ENCODE assay signal across 15 cellular contexts in the genomic region with DNA sequence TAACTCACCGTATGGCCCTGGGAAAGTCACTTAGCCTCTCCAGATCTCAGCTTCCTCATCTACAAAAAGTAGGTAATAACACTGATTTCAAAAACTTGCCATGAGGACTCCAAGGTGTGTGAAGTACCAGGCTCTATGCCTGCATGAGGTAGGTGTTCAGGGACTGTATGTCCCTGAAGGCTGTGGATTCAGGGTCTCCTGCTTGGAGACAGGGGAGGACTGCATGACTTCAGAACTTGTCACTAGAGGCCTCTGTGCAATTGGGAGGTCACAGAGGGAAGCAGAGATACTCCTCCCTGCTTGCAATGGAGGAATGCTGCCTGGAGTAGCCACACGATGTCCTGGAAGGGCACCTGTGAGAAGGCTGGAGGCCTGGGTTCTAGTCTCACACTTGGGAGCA. TPM values are rescaled to one million over a fixed set of nuclear protein-coding genes. Genes with fewer than 3 reads are reported as not detected.
A peak's percentile ranks its signal among the peaks of the same experiment; 100 is the strongest.
DNase-seq lines count a peak whose midpoint lies in the region; ATAC-seq and TF ChIP-seq lines count a peak whose summit lies in the region.
"Had no signal": no experiment of that assay in that cellular context is flagged by ENCODE, and none has a peak within 500 bp of the region (broad histone marks: within the 10 kb centered on the region; RNA-seq: fewer than 3 reads in every experiment).

No MANE protein-coding gene starts in this region.

- H2AFZ ChIP-seq in Karpas-422 (ENCODE audit: low read length): no peak overlapping the region

- no peak for ATAC-seq in GM18517 (IDR thresholded peaks at IDR 0.05; ENCODE audit: unreplicated experiment)

- H3K27ac ChIP-seq in ascending aorta (peak overlapping the region; percentile 98 to 99), layer of hippocampus (ENCODE audit: low read depth, low read length) (peak overlapping the region; percentile 88), skeletal muscle tissue (ENCODE audit: low read depth, low read length) (peak overlapping the region; percentile 82), Karpas-422 (ENCODE audit: low read length) (no peak overlapping the region)

- peaks cover 3 to 20% of the 10 kb centered on the region in 2 donors for H3K36me3 ChIP-seq in ascending aorta
- peaks cover 0 to 14% (median 5%) of the 10 kb centered on the region in 3 donors for H3K36me3 ChIP-seq in skeletal muscle tissue (ENCODE audit: control insufficient read depth in 3 of 3, insufficient read depth in 3 of 3, low read length in 3 of 3)
- no peaks in the 10 kb centered on the region for H3K36me3 ChIP-seq in Karpas-422 (ENCODE audit: insufficient read depth, low read length)

- H3K4me2 ChIP-seq in Karpas-422 (ENCODE audit: low read depth, low read length, poor library complexity, severe bottlenecking): no peak overlapping the region

- no peaks in the 10 kb centered on the region for H3K27me3 ChIP-seq in ascending aorta
- H3K27me3 ChIP-seq in layer of hippocampus (ENCODE audit: control insufficient read depth, insufficient read depth, low read length): no peaks in the 10 kb centered on the region
- peaks cover 0 to 4% (median 0%) of the 10 kb centered on the region in 3 donors for H3K27me3 ChIP-seq in skeletal muscle tissue (ENCODE audit: control insufficient read depth in 3 of 3, insufficient read depth in 3 of 3, low read length in 3 of 3)
- no peaks in the 10 kb centered on the region for H3K27me3 ChIP-seq in Karpas-422 (ENCODE audit: low read length)

- no peak for DNase-seq in AG10803 (ENCODE audit: low read depth)
- DNase-seq in ascending aorta (ENCODE audit: low spot score in 2 of 2): no peak
- no peak for DNase-seq in Karpas-422
- DNase-seq in posterior vena cava (ENCODE audit: low spot score): no peak
- no peak for DNase-seq in Ammon's horn (ENCODE audit: low spot score)
- DNase-seq: activated naive CD4-positive, alpha-beta T cell treated with anti-CD3 and anti-CD28 coated beads for 36 hours; CD8-positive, alpha-beta memory T cell; effector memory CD4-positive, alpha-beta T cell; NCI-H1436 treated with DMSO at 0.1 percent for 48 hours; stimulated activated CD4-positive, alpha-beta T cell treated with anti-CD3 and anti-CD28 coated beads, Interleukin-2, amount 100 ng/mL, for 48 hours had no signal

- H3K9me2 ChIP-seq in Karpas-422 (replicated peaks; ENCODE audit: insufficient read depth, low read length): no peaks in the 10 kb centered on the region

- TF ChIP-seq CTCF in AG10803 (conservative IDR thresholded peaks at IDR 0.05; ENCODE audit: low read length) (no peak), ascending aorta (IDR thresholded peaks at IDR 0.05) (no peak)

- no peaks in the 10 kb centered on the region for H3K9me3 ChIP-seq in ascending aorta
- no peaks in the 10 kb centered on the region for H3K9me3 ChIP-seq in skeletal muscle tissue (ENCODE audit: control insufficient read depth in 3 of 3, low read length in 3 of 3)
- no peaks in the 10 kb centered on the region for H3K9me3 ChIP-seq in Karpas-422 (ENCODE audit: low read length)

- H3K4me3 ChIP-seq in AG10803 (ENCODE audit: low read length): peak overlapping the region; percentile 99
- peak overlapping the region; percentile 57 to 90 for H3K4me3 ChIP-seq in ascending aorta
- H3K4me3 ChIP-seq in skeletal muscle tissue (ENCODE audit: low read length in 3 of 3): peak overlapping the region; percentile 59 to 77 (median 76)
- H3K4me3 ChIP-seq in Karpas-422 (ENCODE audit: low read length): no peak overlapping the region

- H4K20me1 ChIP-seq in Karpas-422 (ENCODE audit: insufficient read depth, low read depth, low read length): peaks cover 9% of the 10 kb centered on the region; the same call in 1 of the 2 replicates

- peak overlapping the region; percentile 36 to 85 (median 57) for H3K9ac ChIP-seq in skeletal muscle tissue (ENCODE audit: low read depth in 1 of 3, low read length in 3 of 3)
- no peak overlapping the region for H3K9ac ChIP-seq in Karpas-422 (ENCODE audit: low read length)

- intact Hi-C loops in ascending aorta (cut with DNase I) (loop anchor here (10.0 kb wide), 1 partner anchor 631 kb away; no protein-coding TSS in a partner anchor), posterior vena cava (cut with DNase I) (no loop called here)

- H3K4me1 ChIP-seq in ascending aorta (peaks cover 41 to 60% of the 10 kb centered on the region in 2 donors), skeletal muscle tissue (ENCODE audit: control insufficient read depth in 3 of 3, insufficient read depth in 3 of 3, low read length in 3 of 3) (peaks cover 12 to 27% (median 20%) of the 10 kb centered on the region in 3 donors), Karpas-422 (ENCODE audit: low read length) (peaks cover 11% of the 10 kb centered on the region)

- H3K79me2 ChIP-seq in Karpas-422 (ENCODE audit: low read length): no peaks in the 10 kb centered on the region

RNA-seq across cellular contexts. Expression of a gene that starts 2.2 kb away (rescaled TPM):
- 341 TPM for total RNA-seq in ascending aorta
- total RNA-seq in skeletal muscle tissue: 86.6 TPM
- total RNA-seq in Karpas-422 (2014; rRNA removed; shearing (Covaris generic); ENCODE audit: low replicate concordance): not detected in 2 replicates
- 100 to 1,000 TPM; 251 to 394 TPM for total RNA-seq in posterior vena cava

RNA-seq across cellular contexts. Expression of a gene that starts 13.1 kb away (rescaled TPM):
- not detected for total RNA-seq in ascending aorta
- not detected for total RNA-seq in skeletal muscle tissue
- total RNA-seq in Karpas-422 (2014; rRNA removed; shearing (Covaris generic); ENCODE audit: low replicate concordance): not detected in 2 replicates
- under 1 TPM in 1 of 2 donors, not detected in 1; 0.28 TPM for total RNA-seq in posterior vena cava
- total RNA-seq: activated naive CD4-positive, alpha-beta T cell treated with anti-CD3 and anti-CD28 coated beads for 36 hours; CD8-positive, alpha-beta memory T cell; H4; myocyte had no signal

RNA-seq across cellular contexts. Expression of a gene that starts 36.4 kb away (rescaled TPM):
- total RNA-seq in ascending aorta (not detected), skeletal muscle tissue (not detected), posterior vena cava (under 1 TPM; 0.14 to 0.19 TPM)
- not detected in 2 replicates for total RNA-seq in Karpas-422 (2014; rRNA removed; shearing (Covaris generic); ENCODE audit: low replicate concordance)
- total RNA-seq: activated naive CD4-positive, alpha-beta T cell treated with anti-CD3 and anti-CD28 coated beads for 36 hours; CD8-positive, alpha-beta memory T cell; H4; myocyte had no signal

Comparison
In these comparisons a context has a peak if more than half of its experiments do, and no peak if none do; other contexts are left out.
1. RNA of a gene that starts 2.2 kb away (total RNA-seq): 251 to 394 TPM in posterior vena cava, 341 TPM in ascending aorta (single experiment) and 86.6 TPM in skeletal muscle tissue (single experiment); not detected in Karpas-422; every median in the first group is over 10 times any median in the second.